In the genomic region with DNA sequence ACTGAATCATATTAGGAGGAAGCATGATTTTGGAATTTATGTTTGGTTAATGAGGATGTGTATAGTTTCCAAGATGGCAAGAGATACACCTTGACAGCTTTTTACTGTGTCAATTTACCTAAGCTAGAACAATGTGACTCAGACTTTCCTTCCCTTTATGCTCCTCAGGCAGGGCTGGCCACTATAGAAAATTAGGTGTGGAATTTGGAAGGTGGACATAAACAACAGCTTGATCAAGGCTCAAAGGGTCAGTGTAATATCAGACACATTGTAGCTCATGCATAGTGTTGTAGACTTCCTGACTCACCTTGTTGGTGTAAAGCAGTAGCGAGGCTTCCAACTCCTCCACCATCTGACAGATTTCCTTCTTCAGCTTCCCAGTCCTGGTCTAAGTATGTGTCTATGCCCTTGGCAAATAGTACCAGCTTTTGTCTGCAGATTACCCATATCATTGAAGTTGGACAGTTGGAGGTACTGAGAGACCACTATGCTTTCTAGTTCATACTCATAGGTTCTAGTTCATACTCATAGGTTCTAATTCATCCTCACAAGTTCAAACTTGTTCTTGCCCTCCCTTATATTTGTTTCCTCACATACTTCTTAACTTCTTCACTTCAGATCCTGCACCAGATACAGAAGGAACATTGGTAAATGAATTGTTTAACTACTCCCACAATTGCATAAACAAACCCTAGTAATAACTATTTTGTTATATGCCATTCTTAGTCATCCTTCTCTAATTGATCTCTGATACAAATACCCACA, we compare ENCODE assay signal across 24 cellular contexts.
"Had no signal": no experiment of that assay in that cellular context is flagged by ENCODE, and none has a peak within 500 bp of the region (broad histone marks: within the 10 kb centered on the region; RNA-seq: fewer than 3 reads in every experiment).

No MANE protein-coding gene starts in this region.

- H3K4me1 ChIP-seq: gastroesophageal sphincter, heart left ventricle, psoas muscle, transverse colon, uterus had no signal

- H3K9me3 Mint-ChIP-seq: endodermal cell had no signal

- DNase-seq: activated CD4-positive, alpha-beta T cell treated with anti-CD3 and anti-CD28 coated beads, Interleukin-2, amount 50 U/mL, for 1 hour; activated CD4-positive, CD25-positive, alpha-beta regulatory T cell treated with anti-CD3 and anti-CD28 coated beads, Interleukin-2, amount 50 U/mL, for 72 hours; activated CD8-positive, alpha-beta memory T cell treated with anti-CD3 and anti-CD28 coated beads, Interleukin-2, amount 50 U/mL, for 4 hours; activated gamma-delta T cell; activated T-cell treated with anti-CD3 and anti-CD28 coated beads, Interleukin-2, amount 50 U/mL, for 72 hours; central memory CD4-positive, alpha-beta T cell; dorsolateral prefrontal cortex; endodermal cell; erythroblast; heart left ventricle; left ventricle myocardium superior; mesenchymal stem cell; naive thymus-derived CD4-positive, alpha-beta T cell; ovary; psoas muscle; right cardiac atrium; transverse colon; uterus had no signal

- H3K36me3 Mint-ChIP-seq: activated naive CD8-positive, alpha-beta T cell; naive thymus-derived CD4-positive, alpha-beta T cell had no signal

- H3K27me3 ChIP-seq: dorsolateral prefrontal cortex, gastroesophageal sphincter, heart left ventricle, ovary, transverse colon, uterus had no signal

- H3K4me1 Mint-ChIP-seq: endodermal cell; naive thymus-derived CD4-positive, alpha-beta T cell had no signal

- H3K27ac ChIP-seq: dorsolateral prefrontal cortex, gastroesophageal sphincter, heart left ventricle, ovary, psoas muscle, skin epidermis, transverse colon, uterus, VCaP had no signal

- H3K27ac Mint-ChIP-seq: activated naive CD8-positive, alpha-beta T cell; activated T-cell treated with anti-CD3 and anti-CD28 coated beads, Interleukin-2, amount 50 U/mL, for 72 hours; endodermal cell; naive thymus-derived CD4-positive, alpha-beta T cell; stimulated activated naive CD8-positive, alpha-beta T cell treated with anti-CD3 and anti-CD28 coated beads, Interleukin-15, Interleukin-2, amounts not matched to agents 100 ng/mL and 50 ng/mL, for 24 hours; T-helper 1 cell treated with Interleukin-12 subunit alpha and Interleukin-12 subunit beta and Interleukin-4 antibody, amounts not matched to agents 30 μg/mL and 1 μg/mL, for 36 hours had no signal

- H3K36me3 ChIP-seq: gastroesophageal sphincter, heart left ventricle, ovary, transverse colon, uterus had no signal

- H3K4me3 ChIP-seq: dorsolateral prefrontal cortex, gastroesophageal sphincter, heart left ventricle, ovary, psoas muscle, skin epidermis, transverse colon, uterus had no signal

- H3K4me3 Mint-ChIP-seq: activated naive CD8-positive, alpha-beta T cell; activated T-cell treated with anti-CD3 and anti-CD28 coated beads, Interleukin-2, amount 50 U/mL, for 72 hours; endodermal cell; naive thymus-derived CD4-positive, alpha-beta T cell; stimulated activated naive CD8-positive, alpha-beta T cell treated with anti-CD3 and anti-CD28 coated beads, Interleukin-15, Interleukin-2, amounts not matched to agents 100 ng/mL and 50 ng/mL, for 24 hours; T-helper 1 cell treated with Interleukin-12 subunit alpha and Interleukin-12 subunit beta and Interleukin-4 antibody, amounts not matched to agents 30 μg/mL and 1 μg/mL, for 36 hours had no signal

- H3K9me3 ChIP-seq: gastroesophageal sphincter, ovary, psoas muscle, transverse colon, uterus had no signal

- H3K27me3 Mint-ChIP-seq: activated naive CD8-positive, alpha-beta T cell; naive thymus-derived CD4-positive, alpha-beta T cell; stimulated activated naive CD8-positive, alpha-beta T cell treated with anti-CD3 and anti-CD28 coated beads, Interleukin-15, Interleukin-2, amounts not matched to agents 100 ng/mL and 50 ng/mL, for 24 hours had no signal
